ENCODE assay signal across 8 cellular contexts in genomic region chr19:14048439-14049153, GRCh38. TPM values are rescaled to one million over a fixed set of nuclear protein-coding genes. Genes with fewer than 3 reads are reported as not detected.
DNase-seq lines count a peak whose midpoint lies in the region; ATAC-seq, FAIRE-seq and TF ChIP-seq lines count a peak whose summit lies in the region.
"Had no signal": no experiment of that assay in that cellular context is flagged by ENCODE, and none has a peak within 500 bp of the region (broad histone marks: within the 10 kb centered on the region; RNA-seq: fewer than 3 reads in every experiment).

No MANE protein-coding gene starts in this region.

- H3K4me3 ChIP-seq in GM12865 (ENCODE audit: low read depth, low read length) (no peak overlapping the region), neutrophil (ENCODE audit: low read depth in 1 of 2, low read length in 1 of 2) (no peak overlapping the region)

- ATAC-seq in activated CD8-positive, alpha-beta T cell treated with anti-CD3 and anti-CD28 coated beads for 36 hours = peak; percentile 97
- ATAC-seq in HG02884 (IDR thresholded peaks at IDR 0.05; ENCODE audit: unreplicated experiment) = no peak

- FAIRE-seq in urothelium cell line (lab: Jason Lieb, UNC) = no peak

- H3K36me3 Mint-ChIP-seq in activated CD8-positive, alpha-beta T cell treated with anti-CD3 and anti-CD28 coated beads for 36 hours (ENCODE audit: low read depth) = peaks cover 60% of the 10 kb centered on the region

- H3K27ac Mint-ChIP-seq in activated CD8-positive, alpha-beta T cell treated with anti-CD3 and anti-CD28 coated beads for 36 hours = no peak overlapping the region

- H3K9me3 Mint-ChIP-seq in activated CD8-positive, alpha-beta T cell treated with anti-CD3 and anti-CD28 coated beads for 36 hours = no peaks in the 10 kb centered on the region

- no peaks in the 10 kb centered on the region for H3K27me3 Mint-ChIP-seq in activated CD8-positive, alpha-beta T cell treated with anti-CD3 and anti-CD28 coated beads for 36 hours

- H3K4me1 Mint-ChIP-seq in activated CD8-positive, alpha-beta T cell treated with anti-CD3 and anti-CD28 coated beads for 36 hours (ENCODE audit: low read depth) = peaks cover 13% of the 10 kb centered on the region

- H3K4me3 Mint-ChIP-seq in activated CD8-positive, alpha-beta T cell treated with anti-CD3 and anti-CD28 coated beads for 36 hours = no peak overlapping the region

- H3K4me1 ChIP-seq in neutrophil (ENCODE audit: control insufficient read depth in 1 of 2, insufficient read depth in 1 of 2, low read depth in 1 of 2, low read length in 1 of 2) = no peaks in the 10 kb centered on the region

- CTCF ChIA-PET in activated CD8-positive, alpha-beta T cell treated with anti-CD3 and anti-CD28 coated beads for 36 hours (lab: Charles Lee) = interaction anchor here (0.6 to 6.6 kb wide), 31 partner anchors 11 to 220 kb away, joined by 3 to 69 read pairs (median 4); partner anchors contain the start of genes IL27RA, MISP3 and PALM3

- TF ChIP-seq CTCF in GM12865 (IDR thresholded peaks at IDR 0.05; ENCODE audit: insufficient read depth, low read depth, low read length, missing control alignments) (peak; percentile 93), neutrophil (IDR thresholded peaks at IDR 0.05) (peak; percentile 93)
- TF ChIP-seq CTCF in activated CD8-positive, alpha-beta T cell treated with anti-CD3 and anti-CD28 coated beads for 36 hours (IDR thresholded peaks at IDR 0.05) = peak; percentile 96

- DNase-seq in GM12865 (ENCODE audit: low read depth) (peak; percentile 54), NCI-H1092 (lab: John Stamatoyannopoulos, UW) (peak; percentile 29), epidermal melanocyte (ENCODE audit: insufficient read length, low spot score) (peak; percentile 20), urothelium cell line (ENCODE audit: low spot score) (peak; percentile 37)
- DNase-seq in activated CD8-positive, alpha-beta T cell treated with anti-CD3 and anti-CD28 coated beads for 36 hours = peak; percentile 85

- peaks cover 5% of the 10 kb centered on the region for H3K27me3 ChIP-seq in neutrophil

- H3K36me3 ChIP-seq in neutrophil = no peaks in the 10 kb centered on the region

- H3K9me3 ChIP-seq in neutrophil = no peaks in the 10 kb centered on the region

- no peak overlapping the region for H3K27ac ChIP-seq in neutrophil

- POLR2A ChIA-PET in activated CD8-positive, alpha-beta T cell treated with anti-CD3 and anti-CD28 coated beads for 36 hours (lab: Charles Lee) = interaction anchor here (0.9 kb wide), 1 partner anchor 22 kb away, joined by 3 read pairs; no protein-coding TSS in a partner anchor

- intact Hi-C loops in activated CD8-positive, alpha-beta T cell treated with anti-CD3 and anti-CD28 coated beads for 36 hours (cut with micrococcal nuclease) = no loop called here

RNA-seq across cellular contexts. Expression of gene PALM3, which starts 13.3 kb away (rescaled TPM):
- not detected for total RNA-seq in activated CD8-positive, alpha-beta T cell treated with anti-CD3 and anti-CD28 coated beads for 36 hours

RNA-seq across cellular contexts. Expression of gene IL27RA, which starts 17.0 kb away (rescaled TPM):
- total RNA-seq in activated CD8-positive, alpha-beta T cell treated with anti-CD3 and anti-CD28 coated beads for 36 hours = 10 to 100 TPM; 46.5 to 48.2 TPM

RNA-seq across cellular contexts. Expression of gene RLN3, which starts 20.6 kb away (rescaled TPM):
- total RNA-seq in activated CD8-positive, alpha-beta T cell treated with anti-CD3 and anti-CD28 coated beads for 36 hours = not detected
- total RNA-seq: dermis microvascular lymphatic vessel endothelial cell had no signal

RNA-seq across cellular contexts. Expression of gene MISP3, which starts 24.0 kb away (rescaled TPM):
- total RNA-seq in activated CD8-positive, alpha-beta T cell treated with anti-CD3 and anti-CD28 coated beads for 36 hours = 1 to 10 TPM; 1.4 to 1.5 TPM

RNA-seq across cellular contexts. Expression of gene C19orf67, which starts 37.0 kb away (rescaled TPM):
- total RNA-seq in activated CD8-positive, alpha-beta T cell treated with anti-CD3 and anti-CD28 coated beads for 36 hours = not detected
- total RNA-seq: dermis microvascular lymphatic vessel endothelial cell had no signal

Comparison
In these comparisons a context has a peak if more than half of its experiments do, and no peak if none do; other contexts are left out.
1. DNase-seq: peak in every context shown above with its lines; median percentile 85 in activated CD8-positive, alpha-beta T cell treated with anti-CD3 and anti-CD28 coated beads for 36 hours; 54 in GM12865; 37 in urothelium cell line; 29 in NCI-H1092; 20 in epidermal melanocyte.